ENCODE assay signal across 10 cellular contexts in the genomic region with DNA sequence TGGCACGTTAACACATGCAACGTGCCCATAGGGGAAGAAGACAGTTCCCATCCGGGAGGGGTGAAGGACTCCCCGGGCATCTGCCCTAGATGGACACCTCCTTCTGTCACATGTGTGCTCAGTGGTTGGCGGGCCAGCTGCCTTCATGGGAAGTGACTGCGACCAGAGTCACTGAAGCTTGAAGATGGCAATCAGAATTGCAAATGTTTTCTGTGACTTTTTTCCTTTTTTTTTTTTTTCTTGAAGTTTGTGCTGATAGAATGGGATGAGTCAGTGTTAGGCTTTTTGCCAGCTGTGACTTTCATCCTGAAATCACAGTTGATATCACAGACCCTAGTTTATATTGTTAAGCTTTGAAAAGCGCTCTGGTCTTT.
DNase-seq lines count a peak whose midpoint lies in the region; ATAC-seq and TF ChIP-seq lines count a peak whose summit lies in the region.
"Had no signal": no experiment of that assay in that cellular context is flagged by ENCODE, and none has a peak within 500 bp of the region (broad histone marks: within the 10 kb centered on the region; RNA-seq: fewer than 3 reads in every experiment).

No MANE protein-coding gene starts in this region.

- no peak for TF ChIP-seq CTCF in cardiac fibroblast (IDR thresholded peaks at IDR 0.05; ENCODE audit: low read depth, low read length)

- DNase-seq in cardiac fibroblast (ENCODE audit: low read depth in 2 of 2) = peak; percentile 47 to 59
- peak; percentile 90 for DNase-seq in renal cortical epithelial cell (ENCODE audit: low read depth)
- DNase-seq in NCI-H774 (lab: John Stamatoyannopoulos, UW) = no peak
- no peak for DNase-seq in SW 1271 (lab: John Stamatoyannopoulos, UW)
- DNase-seq: activated T-cell treated with anti-CD3 and anti-CD28 coated beads, Interleukin-2, amount 50 U/mL, for 24 hours had no signal

- no peak overlapping the region for H3K4me3 ChIP-seq in cardiac fibroblast (replicated peaks in 1 of 2; ENCODE audit: low read depth in 2 of 2, low read length in 2 of 2)
- H3K4me3 ChIP-seq: uterus had no signal

- ATAC-seq in GM18870 (IDR thresholded peaks at IDR 0.05; ENCODE audit: unreplicated experiment) (peak; percentile 58), HG03039 (IDR thresholded peaks at IDR 0.05; ENCODE audit: unreplicated experiment) (peak; percentile 70), HG02973 (IDR thresholded peaks at IDR 0.05; ENCODE audit: unreplicated experiment) (no peak), GM18873 (IDR thresholded peaks at IDR 0.05; ENCODE audit: low FRiP score, unreplicated experiment) (no peak)

Comparison
In these comparisons a context has a peak if more than half of its experiments do, and no peak if none do; other contexts are left out.
1. ATAC-seq: peak in GM18870 (single experiment) and HG03039 (single experiment); none in HG02973 (single experiment) and GM18873 (single experiment).
2. DNase-seq: peak in cardiac fibroblast (2 of 2) and renal cortical epithelial cell (single experiment); none in NCI-H774 (single experiment) and SW 1271 (0 of 2).